Comparison of ENCODE assay signal across 13 cellular contexts in the genomic region with DNA sequence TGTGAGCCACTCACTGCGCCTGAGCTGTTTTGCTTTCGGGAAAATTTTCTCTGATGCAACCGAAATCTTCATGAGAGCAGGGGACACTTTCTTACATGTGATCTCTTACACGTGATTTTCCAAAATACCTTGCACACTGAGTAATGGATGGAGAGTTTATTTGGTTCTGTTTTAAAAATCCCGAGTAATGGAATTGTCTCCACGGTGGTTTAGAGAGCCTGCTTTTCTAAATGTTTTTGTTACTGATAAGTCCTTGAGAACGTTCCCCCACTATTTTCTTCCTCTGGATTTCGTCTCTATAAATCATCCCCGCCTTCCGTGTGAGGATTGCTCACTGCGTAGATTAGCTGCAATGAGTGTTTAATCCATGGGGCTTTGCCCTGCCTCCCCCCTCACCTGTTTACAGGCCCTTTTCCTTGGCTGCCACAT. TPM values are rescaled to one million over a fixed set of nuclear protein-coding genes. Genes with fewer than 3 reads are reported as not detected.
DNase-seq lines count a peak whose midpoint lies in the region; ATAC-seq and TF ChIP-seq lines count a peak whose summit lies in the region.
"Had no signal": no experiment of that assay in that cellular context is flagged by ENCODE, and none has a peak within 500 bp of the region (broad histone marks: within the 10 kb centered on the region; RNA-seq: fewer than 3 reads in every experiment).

No MANE protein-coding gene starts in this region.

- H3K4me1 ChIP-seq in ovary (ENCODE audit: insufficient read depth) (peaks cover 4% of the 10 kb centered on the region), urinary bladder (ENCODE audit: insufficient read depth) (no peaks in the 10 kb centered on the region)

- in situ Hi-C loops in brain microvascular endothelial cell (cut with HindIII; ENCODE audit: low pct_ligation_motif_present, low sequenced_read_pairs) (no loop called here), KBM-7 (cut with MboI; ENCODE audit: low pct_unique_long_range_greater_than_20kb, low sequenced_read_pairs) (no loop called here)

- TF ChIP-seq POLR2A in ovary (IDR thresholded peaks at IDR 0.05): no peak

- H3K36me3 ChIP-seq in WERI-Rb-1 (no peaks in the 10 kb centered on the region), ovary (no peaks in the 10 kb centered on the region), urinary bladder (ENCODE audit: insufficient read depth) (no peaks in the 10 kb centered on the region), brain microvascular endothelial cell (replicated peaks) (no peaks in the 10 kb centered on the region)

- DNase-seq in WERI-Rb-1: peak; percentile 36
- DNase-seq in chondrocyte (ENCODE audit: low spot score): no peak
- peak in 3 of 5 donors; percentile 33 to 48 (median 39) for DNase-seq in ovary
- no peak for DNase-seq in brain microvascular endothelial cell
- no peak for DNase-seq in KBM-7
- DNase-seq: CD8-positive, alpha-beta memory T cell; H7; NCI-H1417 treated with DMSO at 0.1 percent for 48 hours; NCI-H2029 treated with DMSO at 0.1 percent for 48 hours; NCI-H524 treated with DMSO at 0.1 percent for 48 hours had no signal

- intact Hi-C loops in ovary (cut with DNase I): no loop called here

- peak overlapping the region; percentile 73 for H3K27ac Mint-ChIP-seq in chondrocyte (ENCODE audit: unreplicated experiment)
- H3K27ac Mint-ChIP-seq: IgD-negative memory B cell had no signal

- no peak for ATAC-seq in HG03025 (IDR thresholded peaks at IDR 0.05; ENCODE audit: low FRiP score, unreplicated experiment)

- H3K4me3 Mint-ChIP-seq in chondrocyte (ENCODE audit: unreplicated experiment): no peak overlapping the region
- H3K4me3 Mint-ChIP-seq: CD8-positive, alpha-beta memory T cell had no signal

- H3K36me3 Mint-ChIP-seq in chondrocyte (ENCODE audit: low read depth): no peaks in the 10 kb centered on the region

- H3K27ac ChIP-seq in WERI-Rb-1 (no peak overlapping the region), ovary (peak overlapping the region in 1 of 2 donors; percentile 45), urinary bladder (ENCODE audit: low read depth) (peak overlapping the region; percentile 11), brain microvascular endothelial cell (no peak overlapping the region)

- H3K4me3 ChIP-seq in WERI-Rb-1 (ENCODE audit: low read depth, low read length) (no peak overlapping the region), ovary (no peak overlapping the region), urinary bladder (ENCODE audit: low read depth, low read length) (no peak overlapping the region), brain microvascular endothelial cell (ENCODE audit: low read depth, low read length) (no peak overlapping the region)

- no peak for TF ChIP-seq EP300 in ovary (IDR thresholded peaks at IDR 0.05)

- no peaks in the 10 kb centered on the region for H3K9me3 Mint-ChIP-seq in chondrocyte (ENCODE audit: low read depth)
- H3K9me3 Mint-ChIP-seq: CD8-positive, alpha-beta memory T cell; IgD-negative memory B cell had no signal

- WGBS in ovary, 3 donors: 14 to 19% (median 17%) methylated on average over 11 of the region's 11 CpGs
- 42% methylated on average over 11 of the region's 11 CpGs for WGBS in urinary bladder

- TF ChIP-seq CTCF in WERI-Rb-1 (IDR thresholded peaks at IDR 0.05; ENCODE audit: low read depth, low read length): no peak
- TF ChIP-seq CTCF in chondrocyte (IDR thresholded peaks at IDR 0.05): no peak
- no peak for TF ChIP-seq CTCF in ovary (IDR thresholded peaks at IDR 0.05)
- no peak for TF ChIP-seq CTCF in brain microvascular endothelial cell (IDR thresholded peaks at IDR 0.05; ENCODE audit: low read depth, low read length, missing control alignments)

- peaks cover 8% of the 10 kb centered on the region for H3K4me1 Mint-ChIP-seq in chondrocyte (ENCODE audit: low read depth)

- no peaks in the 10 kb centered on the region for H3K27me3 ChIP-seq in WERI-Rb-1 (ENCODE audit: insufficient read depth, low read depth, severe bottlenecking)
- H3K27me3 ChIP-seq in ovary: no peaks in the 10 kb centered on the region
- H3K27me3 ChIP-seq in brain microvascular endothelial cell (replicated peaks): no peaks in the 10 kb centered on the region

- H3K9me3 ChIP-seq in WERI-Rb-1 (ENCODE audit: severe bottlenecking): no peaks in the 10 kb centered on the region
- no peaks in the 10 kb centered on the region for H3K9me3 ChIP-seq in ovary

- H3K27me3 Mint-ChIP-seq in chondrocyte (ENCODE audit: low read depth): no peaks in the 10 kb centered on the region
- H3K27me3 Mint-ChIP-seq: CD8-positive, alpha-beta memory T cell; IgD-negative memory B cell had no signal

RNA-seq across cellular contexts. Expression of a gene that starts 25.7 kb away (rescaled TPM):
- total RNA-seq in chondrocyte (31.2 to 36.3 TPM (median 34.7 TPM) in 3 replicates), ovary (10 to 100 TPM in 1 of 7 donors, 1 to 10 TPM in 6; 1.8 to 11.7 (median 5.5) TPM), urinary bladder (7.6 TPM)
- polyA plus RNA-seq in ovary (1 to 10 TPM; 2.4 to 7.5 TPM), urinary bladder (5.6 TPM)

Comparison
In these comparisons a context has a peak if more than half of its experiments do, and no peak if none do; other contexts are left out.
1. DNase-seq: peak in WERI-Rb-1 (single experiment) and ovary (3 of 5); none in chondrocyte (single experiment), brain microvascular endothelial cell (single experiment) and KBM-7 (single experiment).